Comparison of ENCODE assay signal across 1 cellular context in the genomic region with DNA sequence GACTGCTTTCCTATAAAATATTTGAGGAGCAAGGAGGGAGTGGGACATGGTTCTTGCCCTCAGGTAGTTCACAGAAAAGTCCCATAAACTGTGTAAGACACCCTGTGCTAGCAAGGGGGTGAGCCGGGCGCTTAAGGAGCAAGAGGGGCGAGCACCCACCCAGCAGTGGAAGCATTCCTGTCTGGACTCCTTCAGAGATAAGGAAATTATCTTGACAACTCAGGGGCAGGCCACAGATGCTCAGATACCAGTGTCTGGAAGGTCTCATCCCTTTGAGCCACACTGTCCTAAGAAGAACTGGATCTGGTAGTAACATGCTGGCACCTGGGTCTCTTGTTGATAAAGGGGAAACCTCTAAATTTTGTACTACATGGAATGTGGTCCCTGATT.
TF ChIP-seq lines count a peak whose summit lies in the region.

No MANE protein-coding gene starts in this region.

TF ChIP-seq in K562, 482 proteins besides CTCF, POLR2A, EP300 and RAD21 (continued from another document):
- no peak for TF ChIP-seq CHD1 (IDR thresholded peaks at IDR 0.05; ENCODE audit: low read length)
- TF ChIP-seq ZFPM2 (CRISPR knock-in tag; IDR thresholded peaks at IDR 0.05) = no peak
- TF ChIP-seq ZNF445 (CRISPR knock-in tag; IDR thresholded peaks at IDR 0.05; ENCODE audit: low read depth) = no peak
- TF ChIP-seq ZNF134 (CRISPR knock-in tag; conservative IDR thresholded peaks at IDR 0.05) = no peak
- TF ChIP-seq RUNX1 (IDR thresholded peaks at IDR 0.05; ENCODE audit: low read depth) = no peak
- no peak for TF ChIP-seq SIX5 (IDR thresholded peaks at IDR 0.05; ENCODE audit: borderline replicate concordance in 1 of 2, insufficient read depth in 1 of 2, low read depth in 1 of 2, low read length in 2 of 2)
- TF ChIP-seq ATF1 (CRISPR knock-in tag; IDR thresholded peaks at IDR 0.05) = no peak
- TF ChIP-seq ATF1 (tag; IDR thresholded peaks at IDR 0.05) = no peak
- peak; percentile 62; the same call in 1 of the 2 replicates for TF ChIP-seq ARID1B (IDR thresholded peaks at IDR 0.05)
- TF ChIP-seq ZNF143 (CRISPR knock-in tag; IDR thresholded peaks at IDR 0.05) = no peak
